In genomic region chr3:141328286-141329166, GRCh38 we compare ENCODE assay signal across 13 cellular contexts. TPM values are rescaled to one million over a fixed set of nuclear protein-coding genes. Genes with fewer than 3 reads are reported as not detected.
DNase-seq lines count a peak whose midpoint lies in the region; ATAC-seq and TF ChIP-seq lines count a peak whose summit lies in the region.
"Had no signal": no experiment of that assay in that cellular context is flagged by ENCODE, and none has a peak within 500 bp of the region (broad histone marks: within the 10 kb centered on the region; RNA-seq: fewer than 3 reads in every experiment).

No MANE protein-coding gene starts in this region.

- H3K4me3 ChIP-seq in colonic mucosa = no peak overlapping the region
- H3K4me3 ChIP-seq: BLaER1, MG63 had no signal

- H3K27ac Mint-ChIP-seq in natural killer cell treated with Interleukin-12 subunit alpha and Interleukin-12 subunit beta and Interleukin-15 and Interleukin-18, amount 100 ng/mL, for 72 hours = peak overlapping the region in 1 of 2 donors; percentile 6
- H3K27ac Mint-ChIP-seq in natural killer cell = no peak overlapping the region

- no peaks in the 10 kb centered on the region for H3K27me3 ChIP-seq in colonic mucosa
- H3K27me3 ChIP-seq: BLaER1, MG63 had no signal

- no peaks in the 10 kb centered on the region for H3K36me3 Mint-ChIP-seq in natural killer cell treated with Interleukin-12 subunit alpha and Interleukin-12 subunit beta and Interleukin-15 and Interleukin-18, amount 100 ng/mL, for 72 hours
- no peaks in the 10 kb centered on the region for H3K36me3 Mint-ChIP-seq in natural killer cell

- H3K9me3 ChIP-seq in colonic mucosa = no peaks in the 10 kb centered on the region
- H3K9me3 ChIP-seq: BLaER1, MG63 had no signal

- peak overlapping the region; percentile 30 for H3K4me3 Mint-ChIP-seq in natural killer cell treated with Interleukin-12 subunit alpha and Interleukin-12 subunit beta and Interleukin-15 and Interleukin-18, amount 100 ng/mL, for 72 hours
- H3K4me3 Mint-ChIP-seq in natural killer cell = no peak overlapping the region

- H3K27ac ChIP-seq in colonic mucosa = no peak overlapping the region
- H3K27ac ChIP-seq: BLaER1, RWPE1 had no signal

- intact Hi-C loops in natural killer cell (cut with micrococcal nuclease) = no loop called here
- intact Hi-C loops in colonic mucosa (cut with DNase I) = no loop called here

- peak; percentile 62 to 71 for ATAC-seq in natural killer cell treated with Interleukin-12 subunit alpha and Interleukin-12 subunit beta and Interleukin-15 and Interleukin-18, amount 100 ng/mL, for 72 hours
- ATAC-seq in natural killer cell (no peak), GM21786 (IDR thresholded peaks at IDR 0.05; ENCODE audit: unreplicated experiment) (peak; percentile 46), HG03457 (IDR thresholded peaks at IDR 0.05; ENCODE audit: unreplicated experiment) (peak; percentile 45), HG03520 (IDR thresholded peaks at IDR 0.05; ENCODE audit: unreplicated experiment) (no peak)

- H3K9ac ChIP-seq in colonic mucosa (ENCODE audit: low read depth in 2 of 2, low read length in 2 of 2) = peak overlapping the region in 1 of 2 donors; percentile 19
- H3K9ac ChIP-seq: BLaER1 had no signal

- peaks cover 14% of the 10 kb centered on the region for H3K4me1 ChIP-seq in colonic mucosa

- TF ChIP-seq CTCF in natural killer cell (IDR thresholded peaks at IDR 0.05) (no peak), colonic mucosa (IDR thresholded peaks at IDR 0.05) (no peak)

- no peaks in the 10 kb centered on the region for H3K9me3 Mint-ChIP-seq in natural killer cell treated with Interleukin-12 subunit alpha and Interleukin-12 subunit beta and Interleukin-15 and Interleukin-18, amount 100 ng/mL, for 72 hours
- no peaks in the 10 kb centered on the region for H3K9me3 Mint-ChIP-seq in natural killer cell

- H3K27me3 Mint-ChIP-seq in natural killer cell treated with Interleukin-12 subunit alpha and Interleukin-12 subunit beta and Interleukin-15 and Interleukin-18, amount 100 ng/mL, for 72 hours = peaks cover 0 to 3% of the 10 kb centered on the region in 2 donors
- H3K27me3 Mint-ChIP-seq in natural killer cell (ENCODE audit: low read depth in 2 of 2) = peaks cover 0 to 12% of the 10 kb centered on the region in 2 donors

- peaks cover 9 to 18% of the 10 kb centered on the region in 2 donors for H3K4me1 Mint-ChIP-seq in natural killer cell treated with Interleukin-12 subunit alpha and Interleukin-12 subunit beta and Interleukin-15 and Interleukin-18, amount 100 ng/mL, for 72 hours (ENCODE audit: low read depth in 2 of 2)
- H3K4me1 Mint-ChIP-seq in natural killer cell = no peaks in the 10 kb centered on the region

- no peak for DNase-seq in natural killer cell treated with Interleukin-12 subunit alpha and Interleukin-12 subunit beta and Interleukin-15 and Interleukin-18, amount 100 ng/mL, for 72 hours (ENCODE audit: low spot score)
- DNase-seq in natural killer cell (no peak), colonic mucosa (no peak), hippocampal formation (lab: John Stamatoyannopoulos, UW) (no peak)
- no peak for DNase-seq in stimulated activated CD4-positive, alpha-beta T cell treated with anti-CD3 and anti-CD28 coated beads, Interleukin-2, amount 100 ng/mL, for 24 hours
- DNase-seq: activated gamma-delta T cell treated with Interleukin-2 at 50 U/mL for 16 hours, MG63, NCI-H510A had no signal

- no peaks in the 10 kb centered on the region for H3K36me3 ChIP-seq in colonic mucosa
- H3K36me3 ChIP-seq: BLaER1, MG63 had no signal

RNA-seq across cellular contexts. Expression of gene ZBTB38, which starts 39.8 kb away (rescaled TPM):
- 10 to 100 TPM; 24.5 to 29.5 TPM for total RNA-seq in natural killer cell treated with Interleukin-12 subunit alpha and Interleukin-12 subunit beta and Interleukin-15 and Interleukin-18, amount 100 ng/mL, for 72 hours
- 10 to 100 TPM; 40.3 to 68.3 (median 56.7) TPM for total RNA-seq in natural killer cell
- 100 to 1,000 TPM in 1 of 2 donors, 10 to 100 TPM in 1; 95.5 to 112 TPM for total RNA-seq in colonic mucosa

Comparison
In these comparisons a context has a peak if more than half of its experiments do, and no peak if none do; other contexts are left out.
1. ATAC-seq: peak in natural killer cell treated with Interleukin-12 subunit alpha and Interleukin-12 subunit beta and Interleukin-15 and Interleukin-18, amount 100 ng/mL, for 72 hours (2 of 2), GM21786 (single experiment) and HG03457 (single experiment); none in natural killer cell (0 of 3) and HG03520 (single experiment).